ENCODE assay signal across 8 cellular contexts in genomic region chr20:32762754-32763201, GRCh38. TPM values are rescaled to one million over a fixed set of nuclear protein-coding genes. Genes with fewer than 3 reads are reported as not detected.
A peak's percentile ranks its signal among the peaks of the same experiment; 100 is the strongest.
DNase-seq lines count a peak whose midpoint lies in the region; ATAC-seq and TF ChIP-seq lines count a peak whose summit lies in the region.

No MANE protein-coding gene starts in this region.

- intact Hi-C loops in lower lobe of right lung (cut with DNase I), result no loop called here

- H3K27ac Mint-ChIP-seq in brain, result peak overlapping the region in 4 of 5 experiments; percentile 79 to 97 (median 86)

- H3K9me3 ChIP-seq in lower lobe of right lung (no peaks in the 10 kb centered on the region), upper lobe of left lung (no peaks in the 10 kb centered on the region)

- H3K4me3 Mint-ChIP-seq in brain, result peak overlapping the region; percentile 93 to 97 (median 95)

- H3K4me1 Mint-ChIP-seq in brain, result peaks cover 21% of the 10 kb centered on the region

- POLR2A ChIA-PET in AG04449 (lab: Yijun Ruan, JAX), result interaction anchor here (0.9 to 1.6 kb wide), 5 partner anchors 14 to 30 kb away, joined by 3 to 9 read pairs (median 3); partner anchors contain the start of gene COMMD7

- H3K27me3 Mint-ChIP-seq in brain, result peaks cover 8% of the 10 kb centered on the region

- DNase-seq in AG04449 (ENCODE audit: low read depth, low spot score) (no peak), NCI-H146 (lab: John Stamatoyannopoulos, UW) (peak; percentile 77), lower lobe of right lung (no peak), upper lobe of left lung (no peak), NCI-H1436 (lab: John Stamatoyannopoulos, UW) (no peak)

- peak overlapping the region; percentile 75 for H3K4me3 ChIP-seq in AG04449 (ENCODE audit: low read depth, low read length)
- H3K4me3 ChIP-seq in lower lobe of right lung, result peak overlapping the region; percentile 78
- peak overlapping the region; percentile 51 to 92 (median 88) for H3K4me3 ChIP-seq in upper lobe of left lung

- CTCF ChIA-PET in AG04449 (lab: Yijun Ruan, JAX), result interaction anchor here (0.8 to 8.8 kb wide), 10 partner anchors 10 to 90 kb away, joined by 3 to 132 read pairs (median 5); partner anchors contain the start of genes C20orf203 and COMMD7

- WGBS in upper lobe of left lung, 2 donors, result 0 to 2% methylated on average over 18 to 24 of the region's 30 CpGs

- no peak for TF ChIP-seq POLR2A in upper lobe of left lung (IDR thresholded peaks at IDR 0.05)

- ATAC-seq in GM18498 (IDR thresholded peaks at IDR 0.05; ENCODE audit: unreplicated experiment) (peak; percentile 11), lower lobe of right lung (peak; percentile 22 to 24), upper lobe of left lung (ENCODE audit: low FRiP score in 2 of 2) (peak in 1 of 2 donors; percentile 2), HG03439 (IDR thresholded peaks at IDR 0.05; ENCODE audit: unreplicated experiment) (no peak)

- H3K36me3 ChIP-seq in lower lobe of right lung (no peaks in the 10 kb centered on the region), upper lobe of left lung (no peaks in the 10 kb centered on the region)

- TF ChIP-seq CTCF in AG04449 (IDR thresholded peaks at IDR 0.05; ENCODE audit: insufficient read depth, low read length, missing control alignments), result no peak
- no peak for TF ChIP-seq CTCF in brain (conservative IDR thresholded peaks at IDR 0.05)
- no peak for TF ChIP-seq CTCF in lower lobe of right lung (IDR thresholded peaks at IDR 0.05)
- TF ChIP-seq CTCF in upper lobe of left lung (IDR thresholded peaks at IDR 0.05), result no peak

- H3K4me1 ChIP-seq in lower lobe of right lung (peaks cover 17% of the 10 kb centered on the region), upper lobe of left lung (peaks cover 13 to 32% (median 18%) of the 10 kb centered on the region in 4 donors)

- TF ChIP-seq EP300 in upper lobe of left lung (IDR thresholded peaks at IDR 0.05), result no peak

- no peaks in the 10 kb centered on the region for H3K27me3 ChIP-seq in lower lobe of right lung (ENCODE audit: low read depth)
- no peaks in the 10 kb centered on the region for H3K27me3 ChIP-seq in upper lobe of left lung

- H3K36me3 Mint-ChIP-seq in brain, result no peaks in the 10 kb centered on the region

- no peak overlapping the region for H3K27ac ChIP-seq in lower lobe of right lung
- peak overlapping the region in 1 of 4 donors; percentile 67 for H3K27ac ChIP-seq in upper lobe of left lung

- H3K9me3 Mint-ChIP-seq in brain, result no peaks in the 10 kb centered on the region

RNA-seq across cellular contexts. Expression of gene DNMT3B, which starts 0.6 kb away (rescaled TPM):
- polyA plus RNA-seq in brain (ENCODE audit: insufficient read depth, low read depth, low replicate concordance), result 8.7 TPM
- 1.1 TPM for total RNA-seq in lower lobe of right lung
- total RNA-seq in upper lobe of left lung, result 1 to 10 TPM in 4 of 6 donors, under 1 TPM in 1, not detected in 1; 0.76 to 2.1 (median 1.7) TPM

RNA-seq across cellular contexts. Expression of gene COMMD7, which starts 19.5 kb away (rescaled TPM):
- 90.0 TPM for polyA plus RNA-seq in brain (ENCODE audit: insufficient read depth, low read depth, low replicate concordance)
- total RNA-seq in lower lobe of right lung (39.8 TPM), upper lobe of left lung (10 to 100 TPM; 22.4 to 37.4 (median 27.3) TPM)

RNA-seq across cellular contexts. Expression of gene MAPRE1, which starts 57.0 kb away (rescaled TPM):
- 235 TPM for polyA plus RNA-seq in brain (ENCODE audit: insufficient read depth, low read depth, low replicate concordance)
- total RNA-seq in lower lobe of right lung (82.8 TPM), upper lobe of left lung (10 to 100 TPM; 36.2 to 94.2 (median 77.9) TPM)
